22 cellular contexts compared by ENCODE assay signal in genomic region chr2:108918941-108919341, GRCh38.
"Had no signal": no experiment of that assay in that cellular context is flagged by ENCODE, and none has a peak within 500 bp of the region (broad histone marks: within the 10 kb centered on the region; RNA-seq: fewer than 3 reads in every experiment).

No MANE protein-coding gene starts in this region.

- H3K9me3 Mint-ChIP-seq: activated B cell treated with CpG ODN at 0.5 μM for 24 hours; activated naive CD8-positive, alpha-beta T cell treated with anti-CD3 and anti-CD28 coated beads, Interleukin-2, amount 50 U/mL, for 24 hours; effector memory CD8-positive, alpha-beta T cell; natural killer cell treated with Interleukin-12 subunit alpha and Interleukin-12 subunit beta and Interleukin-15 and Interleukin-18, amount 100 ng/mL, for 72 hours; stimulated activated effector memory CD8-positive, alpha-beta T cell treated with anti-CD3 and anti-CD28 coated beads, Interleukin-12 subunit alpha, Interleukin-12 subunit beta, amount 100 ng/mL, for 72 hours; stimulated activated naive CD8-positive, alpha-beta T cell treated with anti-CD3 and anti-CD28 coated beads, Interleukin-15, amount 100 ng/mL, for 72 hours had no signal

- H3K36me3 Mint-ChIP-seq: natural killer cell treated with Interleukin-12 subunit alpha and Interleukin-12 subunit beta and Interleukin-15 and Interleukin-18, amount 100 ng/mL, for 72 hours; stimulated activated effector memory CD8-positive, alpha-beta T cell treated with anti-CD3 and anti-CD28 coated beads, Interleukin-12 subunit alpha, Interleukin-12 subunit beta, amount 100 ng/mL, for 72 hours had no signal

- H3K27me3 ChIP-seq: cardiac muscle cell, esophagus muscularis mucosa, gastrocnemius medialis, pancreas, suprapubic skin, tibial nerve had no signal

- H3K36me3 ChIP-seq: cardiac muscle cell, esophagus muscularis mucosa, gastrocnemius medialis, pancreas, suprapubic skin, tibial nerve had no signal

- H3K27me3 Mint-ChIP-seq: activated B cell treated with CpG ODN at 0.5 μM for 24 hours; activated CD4-positive, alpha-beta T cell treated with anti-CD3 and anti-CD28 coated beads for 36 hours; activated naive CD8-positive, alpha-beta T cell treated with anti-CD3 and anti-CD28 coated beads, Interleukin-2, amount 50 U/mL, for 24 hours; natural killer cell treated with Interleukin-12 subunit alpha and Interleukin-12 subunit beta and Interleukin-15 and Interleukin-18, amount 100 ng/mL, for 72 hours; stimulated activated naive CD8-positive, alpha-beta T cell treated with anti-CD3 and anti-CD28 coated beads, Interleukin-15, amount 100 ng/mL, for 72 hours had no signal

- H3K9me3 ChIP-seq: esophagus muscularis mucosa, gastrocnemius medialis, pancreas, psoas muscle, suprapubic skin, tibial nerve had no signal

- H3K4me3 ChIP-seq: cardiac muscle cell, esophagus muscularis mucosa, gastrocnemius medialis, pancreas, psoas muscle, suprapubic skin, tibial nerve had no signal

- H3K4me3 Mint-ChIP-seq: activated B cell treated with CpG ODN at 0.5 μM for 24 hours; activated CD4-positive, alpha-beta T cell treated with anti-CD3 and anti-CD28 coated beads for 36 hours; activated naive CD8-positive, alpha-beta T cell treated with anti-CD3 and anti-CD28 coated beads, Interleukin-2, amount 50 U/mL, for 24 hours; effector memory CD8-positive, alpha-beta T cell; natural killer cell treated with Interleukin-12 subunit alpha and Interleukin-12 subunit beta and Interleukin-15 and Interleukin-18, amount 100 ng/mL, for 72 hours; stimulated activated effector memory CD8-positive, alpha-beta T cell treated with anti-CD3 and anti-CD28 coated beads, Interleukin-12 subunit alpha, Interleukin-12 subunit beta, amount 100 ng/mL, for 72 hours; stimulated activated naive CD8-positive, alpha-beta T cell treated with anti-CD3 and anti-CD28 coated beads, Interleukin-15, amount 100 ng/mL, for 72 hours had no signal

- H3K4me1 Mint-ChIP-seq: activated B cell treated with CpG ODN at 0.5 μM for 24 hours; activated naive CD8-positive, alpha-beta T cell treated with anti-CD3 and anti-CD28 coated beads, Interleukin-2, amount 50 U/mL, for 24 hours; stimulated activated effector memory CD8-positive, alpha-beta T cell treated with anti-CD3 and anti-CD28 coated beads, Interleukin-12 subunit alpha, Interleukin-12 subunit beta, amount 100 ng/mL, for 72 hours had no signal

- H3K4me1 ChIP-seq: gastrocnemius medialis, pancreas, psoas muscle, tibial nerve had no signal

- DNase-seq: activated B cell treated with CpG ODN at 0.5 μM for 24 hours; activated CD4-positive, alpha-beta T cell treated with anti-CD3 and anti-CD28 coated beads for 36 hours; activated CD4-positive, alpha-beta T cell treated with anti-CD3 and anti-CD28 coated beads, Interleukin-2, amount 50 U/mL, for 48 hours; activated gamma-delta T cell; activated naive CD4-positive, alpha-beta T cell treated with anti-CD3 and anti-CD28 coated beads, Interleukin-2, amount 50 U/mL, for 16 hours; activated naive CD8-positive, alpha-beta T cell treated with anti-CD3 and anti-CD28 coated beads, Interleukin-2, amount 50 U/mL, for 24 hours; activated T-cell treated with anti-CD3 and anti-CD28 coated beads, Interleukin-2, amount 50 U/mL, for 48 hours; effector memory CD8-positive, alpha-beta T cell; gastrocnemius medialis; hippocampal formation; psoas muscle; right cardiac atrium; stimulated activated CD4-positive, alpha-beta T cell treated with anti-CD3 and anti-CD28 coated beads, Interleukin-2, amount 100 ng/mL, for 24 hours; stimulated activated naive CD8-positive, alpha-beta T cell treated with anti-CD3 and anti-CD28 coated beads, Interleukin-15, amount 100 ng/mL, for 72 hours; T1000 had no signal

- H3K27ac ChIP-seq: cardiac muscle cell, esophagus muscularis mucosa, gastrocnemius medialis, pancreas, psoas muscle, suprapubic skin, tibial nerve had no signal

- H3K27ac Mint-ChIP-seq: activated B cell treated with CpG ODN at 0.5 μM for 24 hours; activated CD4-positive, alpha-beta T cell treated with anti-CD3 and anti-CD28 coated beads for 36 hours; activated naive CD8-positive, alpha-beta T cell treated with anti-CD3 and anti-CD28 coated beads, Interleukin-2, amount 50 U/mL, for 24 hours; effector memory CD8-positive, alpha-beta T cell; natural killer cell treated with Interleukin-12 subunit alpha and Interleukin-12 subunit beta and Interleukin-15 and Interleukin-18, amount 100 ng/mL, for 72 hours; stimulated activated effector memory CD8-positive, alpha-beta T cell treated with anti-CD3 and anti-CD28 coated beads, Interleukin-12 subunit alpha, Interleukin-12 subunit beta, amount 100 ng/mL, for 72 hours; stimulated activated naive CD8-positive, alpha-beta T cell treated with anti-CD3 and anti-CD28 coated beads, Interleukin-15, amount 100 ng/mL, for 72 hours had no signal

- ATAC-seq: activated CD4-positive, alpha-beta T cell treated with anti-CD3 and anti-CD28 coated beads for 36 hours; activated naive CD8-positive, alpha-beta T cell treated with anti-CD3 and anti-CD28 coated beads, Interleukin-2, amount 50 U/mL, for 24 hours; effector memory CD8-positive, alpha-beta T cell; gastrocnemius medialis; natural killer cell treated with Interleukin-12 subunit alpha and Interleukin-12 subunit beta and Interleukin-15 and Interleukin-18, amount 100 ng/mL, for 72 hours; pancreas; psoas muscle; right cardiac atrium; stimulated activated effector memory CD8-positive, alpha-beta T cell treated with anti-CD3 and anti-CD28 coated beads, Interleukin-12 subunit alpha, Interleukin-12 subunit beta, amount 100 ng/mL, for 72 hours; stimulated activated naive CD8-positive, alpha-beta T cell treated with anti-CD3 and anti-CD28 coated beads, Interleukin-15, amount 100 ng/mL, for 72 hours had no signal
